10 cellular contexts compared by ENCODE assay signal in genomic region chr15:98721166-98721565, GRCh38.
"Had no signal": no experiment of that assay in that cellular context is flagged by ENCODE, and none has a peak within 500 bp of the region (broad histone marks: within the 10 kb centered on the region; RNA-seq: fewer than 3 reads in every experiment).

No MANE protein-coding gene starts in this region.

- H3K4me3 ChIP-seq: colonic mucosa, left lung, pancreas, skin epidermis had no signal

- H3K36me3 ChIP-seq: colonic mucosa, left lung, pancreas had no signal

- H3K27ac Mint-ChIP-seq: T-helper 1 cell treated with Interleukin-12 subunit alpha and Interleukin-12 subunit beta and Interleukin-4 antibody, amounts not matched to agents 30 μg/mL and 1 μg/mL, for 36 hours had no signal

- H3K9me3 Mint-ChIP-seq: T-helper 1 cell treated with Interleukin-12 subunit alpha and Interleukin-12 subunit beta and Interleukin-4 antibody, amounts not matched to agents 30 μg/mL and 1 μg/mL, for 36 hours had no signal

- H3K27me3 ChIP-seq: colonic mucosa, left lung, pancreas had no signal

- H3K27ac ChIP-seq: colonic mucosa, left lung, pancreas, skin epidermis had no signal

- ATAC-seq: activated CD4-positive, CD25-positive, alpha-beta regulatory T cell treated with anti-CD3 and anti-CD28 coated beads, Interleukin-2, amount 50 U/mL, for 24 hours; left lung; pancreas had no signal

- H3K9me3 ChIP-seq: colonic mucosa, left lung, pancreas had no signal

- DNase-seq: activated CD4-positive, alpha-beta T cell treated with anti-CD3 and anti-CD28 coated beads, Interleukin-2, amount 50 U/mL, for 48 hours; colonic mucosa; foreskin melanocyte; left lung; mesendoderm; pancreas; stimulated activated CD4-positive, alpha-beta T cell treated with anti-CD3 and anti-CD28 coated beads, Interleukin-4, amount 100 ng/mL, for 4 hours had no signal

- H3K4me3 Mint-ChIP-seq: T-helper 1 cell treated with Interleukin-12 subunit alpha and Interleukin-12 subunit beta and Interleukin-4 antibody, amounts not matched to agents 30 μg/mL and 1 μg/mL, for 36 hours had no signal
